In genomic region chr6:82176616-82177015, GRCh38 we compare ENCODE assay signal across 19 cellular contexts.
DNase-seq lines count a peak whose midpoint lies in the region; ATAC-seq and TF ChIP-seq lines count a peak whose summit lies in the region.
"Had no signal": no experiment of that assay in that cellular context is flagged by ENCODE, and none has a peak within 500 bp of the region (broad histone marks: within the 10 kb centered on the region; RNA-seq: fewer than 3 reads in every experiment).

No MANE protein-coding gene starts in this region.

- CTCF ChIA-PET in CD4-positive, alpha-beta T cell (lab: Charles Lee), result no interaction called here

- TF ChIP-seq CTCF in fibroblast of mammary gland (conservative IDR thresholded peaks at IDR 0.05; ENCODE audit: control insufficient read depth, insufficient read depth, low read depth, low read length) (no peak), osteocyte (IDR thresholded peaks at IDR 0.05) (no peak), WERI-Rb-1 (IDR thresholded peaks at IDR 0.05; ENCODE audit: low read depth, low read length) (no peak), transverse colon (IDR thresholded peaks at IDR 0.05) (no peak), psoas muscle (IDR thresholded peaks at IDR 0.05) (no peak)
- TF ChIP-seq CTCF in CD4-positive, alpha-beta T cell (IDR thresholded peaks at IDR 0.05), result no peak

- in situ Hi-C loops in transverse colon (cut with MboI; ENCODE audit: low pct_ligation_motif_present in 1 of 4, low pct_unique_long_range_greater_than_20kb in 1 of 4, low sequenced_read_pairs in 3 of 4), result no loop called here

- no peak for TF ChIP-seq EP300 in transverse colon (IDR thresholded peaks at IDR 0.05; ENCODE audit: low read depth)

- H3K27ac ChIP-seq in WERI-Rb-1 (no peak overlapping the region), transverse colon (no peak overlapping the region), psoas muscle (no peak overlapping the region)
- no peak overlapping the region for H3K27ac ChIP-seq in CD4-positive, alpha-beta T cell (ENCODE audit: low read depth, low read length)
- H3K27ac ChIP-seq: KMS-11, Peyer's patch had no signal

- H3K4me1 Mint-ChIP-seq in osteocyte (ENCODE audit: unreplicated experiment), result peaks cover 38% of the 10 kb centered on the region
- no peaks in the 10 kb centered on the region for H3K4me1 Mint-ChIP-seq in CD4-positive, alpha-beta T cell (ENCODE audit: low read depth)
- H3K4me1 Mint-ChIP-seq: CD8-positive, alpha-beta memory T cell had no signal

- no peak for TF ChIP-seq POLR2A in transverse colon (IDR thresholded peaks at IDR 0.05)

- DNase-seq in EH (ENCODE audit: low read depth) (peak; percentile 69), adipocyte (ENCODE audit: low read depth) (peak; percentile 25), fibroblast of mammary gland (ENCODE audit: low read depth) (peak; percentile 38), osteocyte (ENCODE audit: extremely low spot score, unreplicated experiment) (no peak), WERI-Rb-1 (no peak), transverse colon (no peak), psoas muscle (no peak)
- no peak for DNase-seq in CD4-positive, alpha-beta T cell
- DNase-seq: CD8-positive, alpha-beta memory T cell; DMS79; NCI-H1048; NCI-H1436 treated with DMSO at 0.1 percent for 48 hours; NCI-H2081; NCI-H510A; Peyer's patch; Right ventricle myocardium superior; SK-N-SH had no signal

- WGBS in transverse colon (ENCODE audit: low coverage in 1 of 2), 2 donors, result 83 to 89% methylated on average over 1 of the region's 1 CpG
- 51 to 66% (median 54%) methylated on average over 1 of the region's 1 CpG for WGBS in psoas muscle, 3 donors

- POLR2A ChIA-PET in CD4-positive, alpha-beta T cell (lab: Charles Lee), result no interaction called here

- intact Hi-C loops in CD4-positive, alpha-beta T cell (cut with DNase I, micrococcal nuclease), result no loop called here
- intact Hi-C loops in transverse colon (cut with DNase I; ENCODE audit: low total_unique reads), result no loop called here
- intact Hi-C loops in psoas muscle (cut with DNase I), result no loop called here

- peak overlapping the region; percentile 39 for H3K9ac ChIP-seq in adipocyte (ENCODE audit: low read length)
- H3K9ac ChIP-seq: KMS-11, SK-N-SH had no signal

- H3K27me3 ChIP-seq in adipocyte (replicated peaks; ENCODE audit: control insufficient read depth, insufficient read depth, low read length) (no peaks in the 10 kb centered on the region), WERI-Rb-1 (ENCODE audit: insufficient read depth, low read depth, severe bottlenecking) (no peaks in the 10 kb centered on the region), transverse colon (no peaks in the 10 kb centered on the region), psoas muscle (ENCODE audit: insufficient read depth in 3 of 3, low read length in 2 of 3) (no peaks in the 10 kb centered on the region)
- H3K27me3 ChIP-seq in CD4-positive, alpha-beta T cell (ENCODE audit: control insufficient read depth, insufficient read depth, low read length), result no peaks in the 10 kb centered on the region
- H3K27me3 ChIP-seq: Peyer's patch had no signal

- no peaks in the 10 kb centered on the region for H3K27me3 Mint-ChIP-seq in osteocyte (ENCODE audit: unreplicated experiment)
- no peaks in the 10 kb centered on the region for H3K27me3 Mint-ChIP-seq in CD4-positive, alpha-beta T cell
- H3K27me3 Mint-ChIP-seq: CD8-positive, alpha-beta memory T cell had no signal

- no peak for ATAC-seq in CD4-positive, alpha-beta T cell (ENCODE audit: poor library complexity)
- ATAC-seq in psoas muscle, result no peak
- ATAC-seq: HepG2 had no signal

- H3K27ac Mint-ChIP-seq in osteocyte (ENCODE audit: unreplicated experiment), result peak overlapping the region; percentile 75
- H3K27ac Mint-ChIP-seq in CD4-positive, alpha-beta T cell, result no peak overlapping the region

- H3K9me3 Mint-ChIP-seq in osteocyte (ENCODE audit: unreplicated experiment), result no peaks in the 10 kb centered on the region
- H3K9me3 Mint-ChIP-seq in CD4-positive, alpha-beta T cell, result no peaks in the 10 kb centered on the region
- H3K9me3 Mint-ChIP-seq: CD8-positive, alpha-beta memory T cell had no signal

- H3K4me3 ChIP-seq in adipocyte (ENCODE audit: low read length) (no peak overlapping the region), fibroblast of mammary gland (ENCODE audit: control insufficient read depth, low read depth, low read length) (no peak overlapping the region), WERI-Rb-1 (ENCODE audit: low read depth, low read length) (no peak overlapping the region), transverse colon (no peak overlapping the region), psoas muscle (no peak overlapping the region)
- H3K4me3 ChIP-seq: Peyer's patch had no signal

- H3K4me1 ChIP-seq in adipocyte (ENCODE audit: control insufficient read depth, insufficient read depth, low read length) (peaks cover 28% of the 10 kb centered on the region), transverse colon (no peaks in the 10 kb centered on the region), psoas muscle (no peaks in the 10 kb centered on the region)
- H3K4me1 ChIP-seq: Peyer's patch had no signal

- H3K36me3 ChIP-seq in adipocyte (ENCODE audit: control insufficient read depth, insufficient read depth, low read length, severe bottlenecking) (peaks cover 78% of the 10 kb centered on the region), WERI-Rb-1 (peaks cover 11% of the 10 kb centered on the region), transverse colon (peaks cover 0 to 57% (median 22%) of the 10 kb centered on the region in 4 donors), psoas muscle (ENCODE audit: insufficient read depth in 1 of 2, low read depth in 1 of 2) (peaks cover 6 to 80% of the 10 kb centered on the region in 2 donors)

- H3K36me3 Mint-ChIP-seq in osteocyte (ENCODE audit: unreplicated experiment), result peaks cover 38% of the 10 kb centered on the region
- peaks cover 84% of the 10 kb centered on the region for H3K36me3 Mint-ChIP-seq in CD4-positive, alpha-beta T cell (ENCODE audit: low read depth)

- H3K9me3 ChIP-seq in adipocyte (ENCODE audit: control insufficient read depth, low read length) (no peaks in the 10 kb centered on the region), WERI-Rb-1 (ENCODE audit: severe bottlenecking) (no peaks in the 10 kb centered on the region), transverse colon (no peaks in the 10 kb centered on the region), psoas muscle (no peaks in the 10 kb centered on the region)
- no peaks in the 10 kb centered on the region for H3K9me3 ChIP-seq in CD4-positive, alpha-beta T cell (ENCODE audit: control insufficient read depth, low read length)
- H3K9me3 ChIP-seq: Peyer's patch, SK-N-SH had no signal

- H3K4me3 Mint-ChIP-seq in osteocyte (ENCODE audit: unreplicated experiment), result no peak overlapping the region
- H3K4me3 Mint-ChIP-seq in CD4-positive, alpha-beta T cell, result no peak overlapping the region
- H3K4me3 Mint-ChIP-seq: CD8-positive, alpha-beta memory T cell had no signal

Comparison
In these comparisons a context has a peak if more than half of its experiments do, and no peak if none do; other contexts are left out.
1. DNase-seq: peak in EH (single experiment), adipocyte (single experiment) and fibroblast of mammary gland (single experiment); none in osteocyte (single experiment), WERI-Rb-1 (single experiment), CD4-positive, alpha-beta T cell (0 of 10), transverse colon (single experiment) and psoas muscle (0 of 2).